Comparison of ENCODE assay signal across 23 cellular contexts in the genomic region with DNA sequence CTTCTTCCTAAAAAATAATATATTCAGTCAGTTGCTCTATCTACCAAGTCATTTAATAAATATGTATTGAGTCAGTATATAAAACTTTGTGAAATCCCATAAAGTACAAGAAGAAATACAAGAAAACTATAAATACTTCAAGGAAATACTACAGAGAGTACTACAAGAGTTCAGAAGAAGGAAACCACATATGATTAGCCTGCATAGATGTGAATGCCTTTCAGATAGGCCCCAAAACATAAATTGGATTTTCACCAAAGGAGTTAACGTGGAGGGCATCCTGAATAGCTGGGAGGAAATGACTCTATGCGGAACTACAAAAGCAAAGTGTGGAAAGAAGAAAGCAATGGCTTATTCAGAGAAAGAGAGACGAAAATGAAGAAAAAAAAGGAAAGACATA.
DNase-seq lines count a peak whose midpoint lies in the region; ATAC-seq, FAIRE-seq and TF ChIP-seq lines count a peak whose summit lies in the region.
"Had no signal": no experiment of that assay in that cellular context is flagged by ENCODE, and none has a peak within 500 bp of the region (broad histone marks: within the 10 kb centered on the region; RNA-seq: fewer than 3 reads in every experiment).

No MANE protein-coding gene starts in this region.

- CTCF ChIA-PET in CD8-positive, alpha-beta memory T cell (lab: Charles Lee): no interaction called here

- peaks cover 7% of the 10 kb centered on the region for H3K4me1 Mint-ChIP-seq in GM23338
- no peaks in the 10 kb centered on the region for H3K4me1 Mint-ChIP-seq in CD8-positive, alpha-beta memory T cell
- H3K4me1 Mint-ChIP-seq: activated naive CD4-positive, alpha-beta T cell treated with anti-CD3 and anti-CD28 coated beads, Interleukin-2, amount 50 U/mL, for 24 hours; activated T-helper 17 cell treated with anti-CD3 and anti-CD28 coated beads, Interleukin-2, amount 50 U/mL, for 72 hours had no signal

- no peaks in the 10 kb centered on the region for H3K79me2 ChIP-seq in GM23338 (replicated peaks; ENCODE audit: insufficient read depth)

- no peaks in the 10 kb centered on the region for H3K9me2 ChIP-seq in GM23338 (ENCODE audit: insufficient read depth)

- H3K4me1 ChIP-seq in GM23338 (ENCODE audit: insufficient read depth) (0 out of 2 replicates have a peak, but pooled peaks cover 13% of the 10 kb centered on the region), skeletal muscle satellite cell (ENCODE audit: control insufficient read depth, insufficient read depth, low read length) (peaks cover 18% of the 10 kb centered on the region), pancreas (no peaks in the 10 kb centered on the region)
- H3K4me1 ChIP-seq in CD8-positive, alpha-beta memory T cell (ENCODE audit: insufficient read depth, low read length): no peaks in the 10 kb centered on the region
- H3K4me1 ChIP-seq: HAP-1, upper lobe of right lung had no signal

- no peak for TF ChIP-seq CTCF in GM23338 (conservative IDR thresholded peaks at IDR 0.05; ENCODE audit: low read depth in 2 of 2)
- no peak for TF ChIP-seq CTCF in pancreas (IDR thresholded peaks at IDR 0.05)

- DNase-seq in GM23338 (ENCODE audit: low spot score) (no peak), amniotic epithelial cell (ENCODE audit: low read depth) (peak; percentile 47), fibroblast of peridontal ligament (ENCODE audit: extremely low read depth) (peak; percentile 18), ecto neural progenitor cell (ENCODE audit: low spot score) (no peak), pancreas (no peak)
- no peak for DNase-seq in CD8-positive, alpha-beta memory T cell
- DNase-seq: activated CD8-positive, alpha-beta memory T cell treated with anti-CD3 and anti-CD28 coated beads, Interleukin-2, amount 50 U/mL, for 48 hours; AML-193; CD8-positive, alpha-beta T cell; effector CD8-positive, alpha-beta T cell; mammary epithelial cell; NCI-H1092 treated with DMSO at 0.1 percent for 48 hours; NCI-H2029; NCI-H345; NCI-H748 treated with DMSO at 0.1 percent for 48 hours; substantia nigra; upper lobe of right lung had no signal

- no peak for FAIRE-seq in pancreas (lab: Jason Lieb, UNC)
- FAIRE-seq: GM12878 had no signal

- no peaks in the 10 kb centered on the region for H4K20me1 ChIP-seq in GM23338 (replicated peaks; ENCODE audit: insufficient read depth)

- peaks cover 5% of the 10 kb centered on the region; the same call in 1 of the 3 replicates for H3K9me3 Mint-ChIP-seq in GM23338
- no peaks in the 10 kb centered on the region for H3K9me3 Mint-ChIP-seq in CD8-positive, alpha-beta memory T cell
- H3K9me3 Mint-ChIP-seq: activated T-helper 17 cell treated with anti-CD3 and anti-CD28 coated beads, Interleukin-2, amount 50 U/mL, for 72 hours; CD8-positive, alpha-beta T cell had no signal

- no peaks in the 10 kb centered on the region for H3K36me3 ChIP-seq in GM23338 (ENCODE audit: insufficient read depth)
- no peaks in the 10 kb centered on the region for H3K36me3 ChIP-seq in skeletal muscle satellite cell (ENCODE audit: insufficient read depth, low read length)
- no peaks in the 10 kb centered on the region for H3K36me3 ChIP-seq in pancreas
- H3K36me3 ChIP-seq in CD8-positive, alpha-beta memory T cell (ENCODE audit: insufficient read depth, low read length): no peaks in the 10 kb centered on the region
- H3K36me3 ChIP-seq: HAP-1, upper lobe of right lung had no signal

- peak overlapping the region; percentile 37 for H3K9ac ChIP-seq in skeletal muscle satellite cell (ENCODE audit: low read depth, low read length)

- H3K27me3 Mint-ChIP-seq in GM23338 (ENCODE audit: insufficient read depth, low read depth, poor library complexity): peaks cover 2% of the 10 kb centered on the region
- no peaks in the 10 kb centered on the region for H3K27me3 Mint-ChIP-seq in CD8-positive, alpha-beta memory T cell
- H3K27me3 Mint-ChIP-seq: activated naive CD4-positive, alpha-beta T cell treated with anti-CD3 and anti-CD28 coated beads, Interleukin-2, amount 50 U/mL, for 24 hours; activated T-helper 17 cell treated with anti-CD3 and anti-CD28 coated beads, Interleukin-2, amount 50 U/mL, for 72 hours had no signal

- POLR2A ChIA-PET in CD8-positive, alpha-beta memory T cell (lab: Charles Lee): no interaction called here

- intact Hi-C loops in pancreas (cut with DNase I): no loop called here

- H3K4me2 ChIP-seq in GM23338: no peak overlapping the region
- H3K4me2 ChIP-seq in skeletal muscle satellite cell (ENCODE audit: low read length): peak overlapping the region; percentile 33

- no peaks in the 10 kb centered on the region for H3K9me3 ChIP-seq in skeletal muscle satellite cell (replicated peaks; ENCODE audit: low read length)
- no peaks in the 10 kb centered on the region for H3K9me3 ChIP-seq in pancreas
- no peaks in the 10 kb centered on the region for H3K9me3 ChIP-seq in CD8-positive, alpha-beta memory T cell (ENCODE audit: low read length)
- H3K9me3 ChIP-seq: HAP-1, upper lobe of right lung had no signal

- H3K27ac Mint-ChIP-seq in GM23338: peak overlapping the region; percentile 1; the same call in 1 of the 2 replicates
- H3K27ac Mint-ChIP-seq in CD8-positive, alpha-beta memory T cell: no peak overlapping the region
- H3K27ac Mint-ChIP-seq: activated naive CD4-positive, alpha-beta T cell treated with anti-CD3 and anti-CD28 coated beads, Interleukin-2, amount 50 U/mL, for 24 hours; activated T-helper 17 cell treated with anti-CD3 and anti-CD28 coated beads, Interleukin-2, amount 50 U/mL, for 72 hours; CD8-positive, alpha-beta T cell had no signal

- no peak overlapping the region for H2AFZ ChIP-seq in GM23338

- no peaks in the 10 kb centered on the region for H3F3A ChIP-seq in GM23338 (replicated peaks; ENCODE audit: low read depth)

- H3K27me3 ChIP-seq in GM23338 (ENCODE audit: insufficient read depth) (no peaks in the 10 kb centered on the region), skeletal muscle satellite cell (ENCODE audit: control insufficient read depth, insufficient read depth, low read length) (no peaks in the 10 kb centered on the region), pancreas (no peaks in the 10 kb centered on the region)
- H3K27me3 ChIP-seq in CD8-positive, alpha-beta memory T cell (ENCODE audit: insufficient read depth, low read length, poor library complexity, severe bottlenecking): no peaks in the 10 kb centered on the region
- H3K27me3 ChIP-seq: upper lobe of right lung had no signal

- no peak overlapping the region for H3K4me3 Mint-ChIP-seq in GM23338
- no peak overlapping the region for H3K4me3 Mint-ChIP-seq in CD8-positive, alpha-beta memory T cell
- H3K4me3 Mint-ChIP-seq: activated naive CD4-positive, alpha-beta T cell treated with anti-CD3 and anti-CD28 coated beads, Interleukin-2, amount 50 U/mL, for 24 hours; activated T-helper 17 cell treated with anti-CD3 and anti-CD28 coated beads, Interleukin-2, amount 50 U/mL, for 72 hours; CD8-positive, alpha-beta T cell had no signal

- no peak for ATAC-seq in GM23338
- ATAC-seq in HG02571 (IDR thresholded peaks at IDR 0.05; ENCODE audit: unreplicated experiment): no peak
- no peak for ATAC-seq in pancreas
- ATAC-seq: activated T-helper 17 cell treated with anti-CD3 and anti-CD28 coated beads, Interleukin-2, amount 50 U/mL, for 72 hours; CD8-positive, alpha-beta T cell; GM12878; upper lobe of right lung had no signal

- peaks cover 7% of the 10 kb centered on the region; the same call in 2 of the 3 replicates for H3K36me3 Mint-ChIP-seq in GM23338 (ENCODE audit: low read depth)
- H3K36me3 Mint-ChIP-seq in CD8-positive, alpha-beta memory T cell: peaks cover 8 to 16% (median 15%) of the 10 kb centered on the region in 3 donors

- H3K27ac ChIP-seq in GM23338 (ENCODE audit: low read depth): 0 out of 2 replicates have a peak overlapping the region, but pooled peaks have one; percentile 24
- H3K27ac ChIP-seq in pancreas: no peak overlapping the region
- no peak overlapping the region for H3K27ac ChIP-seq in CD8-positive, alpha-beta memory T cell (ENCODE audit: low read depth, low read length)
- H3K27ac ChIP-seq: upper lobe of right lung had no signal

- WGBS in pancreas, 2 donors: 91 to 94% methylated on average over 3 of the region's 3 CpGs

- H3K4me3 ChIP-seq in GM23338 (no peak overlapping the region), skeletal muscle satellite cell (ENCODE audit: low read length) (no peak overlapping the region), pancreas (no peak overlapping the region)
- no peak overlapping the region for H3K4me3 ChIP-seq in CD8-positive, alpha-beta memory T cell (ENCODE audit: low read length)
- H3K4me3 ChIP-seq: GM12878, HAP-1, upper lobe of right lung had no signal

TF ChIP-seq in GM23338, 12 proteins besides CTCF, POLR2A, EP300 and RAD21:
- TF ChIP-seq JUNB (IDR thresholded peaks at IDR 0.05; ENCODE audit: unreplicated experiment): no peak

Comparison
In these comparisons a context has a peak if more than half of its experiments do, and no peak if none do; other contexts are left out.
1. DNase-seq: peak in amniotic epithelial cell (single experiment) and fibroblast of peridontal ligament (single experiment); none in GM23338 (single experiment), ecto neural progenitor cell (single experiment), pancreas (0 of 6) and CD8-positive, alpha-beta memory T cell (0 of 5).